Comparison of ENCODE assay signal across 1 cellular context in the genomic region with DNA sequence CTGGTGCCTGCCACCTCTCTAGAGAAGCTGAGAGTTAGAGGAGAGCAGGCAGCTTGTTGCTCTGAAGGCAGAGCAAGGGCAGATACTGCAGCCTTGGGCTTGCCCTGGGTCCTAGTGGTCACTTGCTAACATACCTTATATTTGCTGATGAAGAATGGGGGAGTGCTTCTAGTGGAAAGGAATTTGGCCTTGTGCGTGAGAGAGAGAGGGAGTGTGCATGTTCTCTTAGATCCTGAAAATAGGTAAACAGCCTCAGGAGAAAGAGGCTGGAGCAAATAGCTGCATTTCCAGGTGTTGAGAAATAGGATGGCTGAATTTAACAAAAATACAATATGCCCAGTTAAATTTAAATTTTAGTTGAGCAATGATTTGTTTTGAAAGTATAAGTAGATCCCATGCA.
TF ChIP-seq lines count a peak whose summit lies in the region.

No MANE protein-coding gene starts in this region.

TF ChIP-seq in HepG2, 621 proteins besides CTCF, POLR2A, EP300 and RAD21 (continued from another document and continues in another):
- TF ChIP-seq, protein P1, sequence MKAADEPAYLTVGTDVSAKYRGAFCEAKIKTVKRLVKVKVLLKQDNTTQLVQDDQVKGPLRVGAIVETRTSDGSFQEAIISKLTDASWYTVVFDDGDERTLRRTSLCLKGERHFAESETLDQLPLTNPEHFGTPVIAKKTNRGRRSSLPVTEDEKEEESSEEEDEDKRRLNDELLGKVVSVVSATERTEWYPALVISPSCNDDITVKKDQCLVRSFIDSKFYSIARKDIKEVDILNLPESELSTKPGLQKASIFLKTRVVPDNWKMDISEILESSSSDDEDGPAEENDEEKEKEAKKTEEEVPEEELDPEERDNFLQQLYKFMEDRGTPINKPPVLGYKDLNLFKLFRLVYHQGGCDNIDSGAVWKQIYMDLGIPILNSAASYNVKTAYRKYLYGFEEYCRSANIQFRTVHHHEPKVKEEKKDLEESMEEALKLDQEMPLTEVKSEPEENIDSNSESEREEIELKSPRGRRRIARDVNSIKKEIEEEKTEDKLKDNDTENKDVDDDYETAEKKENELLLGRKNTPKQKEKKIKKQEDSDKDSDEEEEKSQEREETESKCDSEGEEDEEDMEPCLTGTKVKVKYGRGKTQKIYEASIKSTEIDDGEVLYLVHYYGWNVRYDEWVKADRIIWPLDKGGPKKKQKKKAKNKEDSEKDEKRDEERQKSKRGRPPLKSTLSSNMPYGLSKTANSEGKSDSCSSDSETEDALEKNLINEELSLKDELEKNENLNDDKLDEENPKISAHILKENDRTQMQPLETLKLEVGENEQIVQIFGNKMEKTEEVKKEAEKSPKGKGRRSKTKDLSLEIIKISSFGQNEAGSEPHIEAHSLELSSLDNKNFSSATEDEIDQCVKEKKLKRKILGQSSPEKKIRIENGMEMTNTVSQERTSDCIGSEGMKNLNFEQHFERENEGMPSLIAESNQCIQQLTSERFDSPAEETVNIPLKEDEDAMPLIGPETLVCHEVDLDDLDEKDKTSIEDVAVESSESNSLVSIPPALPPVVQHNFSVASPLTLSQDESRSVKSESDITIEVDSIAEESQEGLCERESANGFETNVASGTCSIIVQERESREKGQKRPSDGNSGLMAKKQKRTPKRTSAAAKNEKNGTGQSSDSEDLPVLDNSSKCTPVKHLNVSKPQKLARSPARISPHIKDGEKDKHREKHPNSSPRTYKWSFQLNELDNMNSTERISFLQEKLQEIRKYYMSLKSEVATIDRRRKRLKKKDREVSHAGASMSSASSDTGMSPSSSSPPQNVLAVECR (CRISPR knock-in tag; IDR thresholded peaks at IDR 0.05; ENCODE audit: borderline replicate concordance) = peak; percentile 30; the same call in 1 of the 2 replicates
- TF ChIP-seq ATF1 (CRISPR knock-in tag; IDR thresholded peaks at IDR 0.05) (no peak), XRCC5 (optimal IDR thresholded peaks at IDR 0.05; ENCODE audit: low read length) (peak; percentile 78), RELA (CRISPR knock-in tag; IDR thresholded peaks at IDR 0.05) (no peak), ATRX (CRISPR knock-in tag; IDR thresholded peaks at IDR 0.05; ENCODE audit: borderline replicate concordance) (no peak), ZBTB20 (CRISPR knock-in tag; IDR thresholded peaks at IDR 0.05; ENCODE audit: borderline replicate concordance, low read depth) (no peak), TBX2 (CRISPR knock-in tag; IDR thresholded peaks at IDR 0.05; ENCODE audit: borderline replicate concordance) (peak; percentile 73; the same call in 1 of the 2 replicates), SAP130 (CRISPR knock-in tag; IDR thresholded peaks at IDR 0.05; ENCODE audit: low read depth) (peak; percentile 72), ZNF674 (CRISPR knock-in tag; IDR thresholded peaks at IDR 0.05; ENCODE audit: low read depth) (no peak), ZNF296 (CRISPR knock-in tag; conservative IDR thresholded peaks at IDR 0.05) (no peak), SMARCE1 (IDR thresholded peaks at IDR 0.05; ENCODE audit: borderline replicate concordance) (no peak), KMT2B (CRISPR knock-in tag; IDR thresholded peaks at IDR 0.05) (no peak; the same call in 1 of the 2 replicates), NFE2 (CRISPR knock-in tag; IDR thresholded peaks at IDR 0.05) (no peak), ZC3H4 (CRISPR knock-in tag; IDR thresholded peaks at IDR 0.05; ENCODE audit: borderline replicate concordance) (0 out of 2 replicates have a peak, but pooled peaks have one; percentile 4), DPF2 (CRISPR knock-in tag; IDR thresholded peaks at IDR 0.05; ENCODE audit: borderline replicate concordance, low read depth) (peak; percentile 80; the same call in 1 of the 2 replicates), SRSF4 (IDR thresholded peaks at IDR 0.05; ENCODE audit: low read depth, low read length, poor library complexity, severe bottlenecking) (no peak), GATAD2A (CRISPR knock-in tag; IDR thresholded peaks at IDR 0.05) (peak; percentile 98), PLRG1 (conservative IDR thresholded peaks at IDR 0.05) (no peak), ZNF577 (CRISPR knock-in tag; IDR thresholded peaks at IDR 0.05; ENCODE audit: borderline replicate concordance, low read depth) (no peak), ZFY (CRISPR knock-in tag; IDR thresholded peaks at IDR 0.05) (peak; percentile 29; the same call in 1 of the 2 replicates), ZNF570 (CRISPR knock-in tag; IDR thresholded peaks at IDR 0.05; ENCODE audit: borderline replicate concordance) (no peak), ZBTB42 (CRISPR knock-in tag; IDR thresholded peaks at IDR 0.05) (no peak), ZNF20 (CRISPR knock-in tag; IDR thresholded peaks at IDR 0.05) (no peak), ZNF121 (CRISPR knock-in tag; IDR thresholded peaks at IDR 0.05) (no peak), RARA (CRISPR knock-in tag; IDR thresholded peaks at IDR 0.05) (peak; percentile 81), TARDBP (CRISPR knock-in tag; IDR thresholded peaks at IDR 0.05) (peak; percentile 79)
- TF ChIP-seq, protein P2, sequence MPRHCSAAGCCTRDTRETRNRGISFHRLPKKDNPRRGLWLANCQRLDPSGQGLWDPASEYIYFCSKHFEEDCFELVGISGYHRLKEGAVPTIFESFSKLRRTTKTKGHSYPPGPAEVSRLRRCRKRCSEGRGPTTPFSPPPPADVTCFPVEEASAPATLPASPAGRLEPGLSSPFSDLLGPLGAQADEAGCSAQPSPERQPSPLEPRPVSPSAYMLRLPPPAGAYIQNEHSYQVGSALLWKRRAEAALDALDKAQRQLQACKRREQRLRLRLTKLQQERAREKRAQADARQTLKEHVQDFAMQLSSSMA (CRISPR knock-in tag; IDR thresholded peaks at IDR 0.05) = no peak
- TF ChIP-seq, protein P3, sequence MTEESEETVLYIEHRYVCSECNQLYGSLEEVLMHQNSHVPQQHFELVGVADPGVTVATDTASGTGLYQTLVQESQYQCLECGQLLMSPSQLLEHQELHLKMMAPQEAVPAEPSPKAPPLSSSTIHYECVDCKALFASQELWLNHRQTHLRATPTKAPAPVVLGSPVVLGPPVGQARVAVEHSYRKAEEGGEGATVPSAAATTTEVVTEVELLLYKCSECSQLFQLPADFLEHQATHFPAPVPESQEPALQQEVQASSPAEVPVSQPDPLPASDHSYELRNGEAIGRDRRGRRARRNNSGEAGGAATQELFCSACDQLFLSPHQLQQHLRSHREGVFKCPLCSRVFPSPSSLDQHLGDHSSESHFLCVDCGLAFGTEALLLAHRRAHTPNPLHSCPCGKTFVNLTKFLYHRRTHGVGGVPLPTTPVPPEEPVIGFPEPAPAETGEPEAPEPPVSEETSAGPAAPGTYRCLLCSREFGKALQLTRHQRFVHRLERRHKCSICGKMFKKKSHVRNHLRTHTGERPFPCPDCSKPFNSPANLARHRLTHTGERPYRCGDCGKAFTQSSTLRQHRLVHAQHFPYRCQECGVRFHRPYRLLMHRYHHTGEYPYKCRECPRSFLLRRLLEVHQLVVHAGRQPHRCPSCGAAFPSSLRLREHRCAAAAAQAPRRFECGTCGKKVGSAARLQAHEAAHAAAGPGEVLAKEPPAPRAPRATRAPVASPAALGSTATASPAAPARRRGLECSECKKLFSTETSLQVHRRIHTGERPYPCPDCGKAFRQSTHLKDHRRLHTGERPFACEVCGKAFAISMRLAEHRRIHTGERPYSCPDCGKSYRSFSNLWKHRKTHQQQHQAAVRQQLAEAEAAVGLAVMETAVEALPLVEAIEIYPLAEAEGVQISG (CRISPR knock-in tag; IDR thresholded peaks at IDR 0.05) = peak; percentile 71
- TF ChIP-seq, protein P4, sequence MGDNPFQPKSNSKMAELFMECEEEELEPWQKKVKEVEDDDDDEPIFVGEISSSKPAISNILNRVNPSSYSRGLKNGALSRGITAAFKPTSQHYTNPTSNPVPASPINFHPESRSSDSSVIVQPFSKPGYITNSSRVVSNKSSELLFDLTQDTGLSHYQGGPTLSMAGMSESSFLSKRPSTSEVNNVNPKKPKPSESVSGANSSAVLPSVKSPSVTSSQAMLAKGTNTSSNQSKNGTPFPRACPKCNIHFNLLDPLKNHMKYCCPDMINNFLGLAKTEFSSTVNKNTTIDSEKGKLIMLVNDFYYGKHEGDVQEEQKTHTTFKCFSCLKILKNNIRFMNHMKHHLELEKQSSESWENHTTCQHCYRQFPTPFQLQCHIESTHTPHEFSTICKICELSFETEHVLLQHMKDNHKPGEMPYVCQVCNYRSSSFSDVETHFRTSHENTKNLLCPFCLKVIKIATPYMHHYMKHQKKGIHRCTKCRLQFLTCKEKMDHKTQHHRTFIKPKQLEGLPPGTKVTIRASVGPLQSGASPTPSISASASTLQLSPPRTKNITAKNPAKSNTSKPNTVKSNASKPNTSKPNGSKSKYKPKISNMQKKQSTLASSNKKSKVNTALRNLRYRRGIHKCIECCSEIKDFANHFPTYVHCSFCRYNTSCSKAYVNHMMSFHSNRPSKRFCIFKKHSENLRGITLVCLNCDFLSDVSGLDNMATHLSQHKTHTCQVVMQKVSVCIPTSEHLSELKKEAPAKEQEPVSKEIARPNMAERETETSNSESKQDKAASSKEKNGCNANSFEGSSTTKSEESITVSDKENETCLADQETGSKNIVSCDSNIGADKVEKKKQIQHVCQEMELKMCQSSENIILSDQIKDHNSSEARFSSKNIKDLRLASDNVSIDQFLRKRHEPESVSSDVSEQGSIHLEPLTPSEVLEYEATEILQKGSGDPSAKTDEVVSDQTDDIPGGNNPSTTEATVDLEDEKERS (CRISPR knock-in tag; IDR thresholded peaks at IDR 0.05) = peak; percentile 47; the same call in 1 of the 2 replicates
- TF ChIP-seq, protein P5, sequence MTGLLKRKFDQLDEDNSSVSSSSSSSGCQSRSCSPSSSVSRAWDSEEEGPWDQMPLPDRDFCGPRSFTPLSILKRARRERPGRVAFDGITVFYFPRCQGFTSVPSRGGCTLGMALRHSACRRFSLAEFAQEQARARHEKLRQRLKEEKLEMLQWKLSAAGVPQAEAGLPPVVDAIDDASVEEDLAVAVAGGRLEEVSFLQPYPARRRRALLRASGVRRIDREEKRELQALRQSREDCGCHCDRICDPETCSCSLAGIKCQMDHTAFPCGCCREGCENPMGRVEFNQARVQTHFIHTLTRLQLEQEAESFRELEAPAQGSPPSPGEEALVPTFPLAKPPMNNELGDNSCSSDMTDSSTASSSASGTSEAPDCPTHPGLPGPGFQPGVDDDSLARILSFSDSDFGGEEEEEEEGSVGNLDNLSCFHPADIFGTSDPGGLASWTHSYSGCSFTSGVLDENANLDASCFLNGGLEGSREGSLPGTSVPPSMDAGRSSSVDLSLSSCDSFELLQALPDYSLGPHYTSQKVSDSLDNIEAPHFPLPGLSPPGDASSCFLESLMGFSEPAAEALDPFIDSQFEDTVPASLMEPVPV (CRISPR knock-in tag; IDR thresholded peaks at IDR 0.05) = no peak
- TF ChIP-seq, protein P6, sequence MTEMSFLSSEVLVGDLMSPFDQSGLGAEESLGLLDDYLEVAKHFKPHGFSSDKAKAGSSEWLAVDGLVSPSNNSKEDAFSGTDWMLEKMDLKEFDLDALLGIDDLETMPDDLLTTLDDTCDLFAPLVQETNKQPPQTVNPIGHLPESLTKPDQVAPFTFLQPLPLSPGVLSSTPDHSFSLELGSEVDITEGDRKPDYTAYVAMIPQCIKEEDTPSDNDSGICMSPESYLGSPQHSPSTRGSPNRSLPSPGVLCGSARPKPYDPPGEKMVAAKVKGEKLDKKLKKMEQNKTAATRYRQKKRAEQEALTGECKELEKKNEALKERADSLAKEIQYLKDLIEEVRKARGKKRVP (CRISPR knock-in tag; IDR thresholded peaks at IDR 0.05) = peak in 1 of 2 experiments; percentile 42; a peak in 1 of 4 replicates
- TF ChIP-seq, protein P7, sequence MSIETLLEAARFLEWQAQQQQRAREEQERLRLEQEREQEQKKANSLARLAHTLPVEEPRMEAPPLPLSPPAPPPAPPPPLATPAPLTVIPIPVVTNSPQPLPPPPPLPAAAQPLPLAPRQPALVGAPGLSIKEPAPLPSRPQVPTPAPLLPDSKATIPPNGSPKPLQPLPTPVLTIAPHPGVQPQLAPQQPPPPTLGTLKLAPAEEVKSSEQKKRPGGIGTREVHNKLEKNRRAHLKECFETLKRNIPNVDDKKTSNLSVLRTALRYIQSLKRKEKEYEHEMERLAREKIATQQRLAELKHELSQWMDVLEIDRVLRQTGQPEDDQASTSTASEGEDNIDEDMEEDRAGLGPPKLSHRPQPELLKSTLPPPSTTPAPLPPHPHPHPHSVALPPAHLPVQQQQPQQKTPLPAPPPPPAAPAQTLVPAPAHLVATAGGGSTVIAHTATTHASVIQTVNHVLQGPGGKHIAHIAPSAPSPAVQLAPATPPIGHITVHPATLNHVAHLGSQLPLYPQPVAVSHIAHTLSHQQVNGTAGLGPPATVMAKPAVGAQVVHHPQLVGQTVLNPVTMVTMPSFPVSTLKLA (IDR thresholded peaks at IDR 0.05) = no peak
- TF ChIP-seq, protein P8, sequence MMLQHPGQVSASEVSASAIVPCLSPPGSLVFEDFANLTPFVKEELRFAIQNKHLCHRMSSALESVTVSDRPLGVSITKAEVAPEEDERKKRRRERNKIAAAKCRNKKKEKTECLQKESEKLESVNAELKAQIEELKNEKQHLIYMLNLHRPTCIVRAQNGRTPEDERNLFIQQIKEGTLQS (CRISPR knock-in tag; IDR thresholded peaks at IDR 0.05) = 0 out of 2 replicates have a peak, but pooled peaks have one; percentile 34
- TF ChIP-seq, protein P9, sequence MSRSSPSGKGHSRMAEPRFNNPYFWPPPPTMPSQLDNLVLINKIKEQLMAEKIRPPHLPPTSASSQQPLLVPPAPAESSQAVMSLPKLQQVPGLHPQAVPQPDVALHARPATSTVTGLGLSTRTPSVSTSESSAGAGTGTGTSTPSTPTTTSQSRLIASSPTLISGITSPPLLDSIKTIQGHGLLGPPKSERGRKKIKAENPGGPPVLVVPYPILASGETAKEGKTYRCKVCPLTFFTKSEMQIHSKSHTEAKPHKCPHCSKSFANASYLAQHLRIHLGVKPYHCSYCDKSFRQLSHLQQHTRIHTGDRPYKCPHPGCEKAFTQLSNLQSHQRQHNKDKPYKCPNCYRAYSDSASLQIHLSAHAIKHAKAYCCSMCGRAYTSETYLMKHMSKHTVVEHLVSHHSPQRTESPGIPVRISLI (CRISPR knock-in tag; IDR thresholded peaks at IDR 0.05; ENCODE audit: borderline replicate concordance) = peak; percentile 63; the same call in 1 of the 2 replicates
- TF ChIP-seq, protein P10, sequence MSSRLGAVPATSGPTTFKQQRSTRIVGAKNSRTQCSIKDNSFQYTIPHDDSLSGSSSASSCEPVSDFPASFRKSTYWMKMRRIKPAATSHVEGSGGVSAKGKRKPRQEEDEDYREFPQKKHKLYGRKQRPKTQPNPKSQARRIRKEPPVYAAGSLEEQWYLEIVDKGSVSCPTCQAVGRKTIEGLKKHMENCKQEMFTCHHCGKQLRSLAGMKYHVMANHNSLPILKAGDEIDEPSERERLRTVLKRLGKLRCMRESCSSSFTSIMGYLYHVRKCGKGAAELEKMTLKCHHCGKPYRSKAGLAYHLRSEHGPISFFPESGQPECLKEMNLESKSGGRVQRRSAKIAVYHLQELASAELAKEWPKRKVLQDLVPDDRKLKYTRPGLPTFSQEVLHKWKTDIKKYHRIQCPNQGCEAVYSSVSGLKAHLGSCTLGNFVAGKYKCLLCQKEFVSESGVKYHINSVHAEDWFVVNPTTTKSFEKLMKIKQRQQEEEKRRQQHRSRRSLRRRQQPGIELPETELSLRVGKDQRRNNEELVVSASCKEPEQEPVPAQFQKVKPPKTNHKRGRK (CRISPR knock-in tag; IDR thresholded peaks at IDR 0.05) = no peak
